In genomic region chr15:60745469-60745971, GRCh38 we compare ENCODE assay signal across 18 cellular contexts.
A peak's percentile ranks its signal among the peaks of the same experiment; 100 is the strongest.
DNase-seq lines count a peak whose midpoint lies in the region; ATAC-seq and TF ChIP-seq lines count a peak whose summit lies in the region.
"Had no signal": no experiment of that assay in that cellular context is flagged by ENCODE, and none has a peak within 500 bp of the region (broad histone marks: within the 10 kb centered on the region; RNA-seq: fewer than 3 reads in every experiment).

No MANE protein-coding gene starts in this region.

- no peak overlapping the region for H2AK5ac ChIP-seq in neuronal stem cell (ENCODE audit: low read depth, low read length)

- H4K20me1 ChIP-seq in GM23248 (ENCODE audit: insufficient read depth), result no peaks in the 10 kb centered on the region
- H4K20me1 ChIP-seq: BLaER1 had no signal

- H3K9ac ChIP-seq in GM23248 (no peak overlapping the region), neuronal stem cell (ENCODE audit: low read depth, low read length, poor library complexity) (no peak overlapping the region)
- H3K9ac ChIP-seq: BLaER1 had no signal

- TF ChIP-seq CTCF in coronary artery (IDR thresholded peaks at IDR 0.05) (no peak), left lung (IDR thresholded peaks at IDR 0.05) (no peak), testis (IDR thresholded peaks at IDR 0.05) (no peak)

- H3K4me1 ChIP-seq in GM23248 (ENCODE audit: insufficient read depth) (peaks cover 18% of the 10 kb centered on the region), left lung (no peaks in the 10 kb centered on the region), testis (no peaks in the 10 kb centered on the region), neuronal stem cell (ENCODE audit: control insufficient read depth in 2 of 2, insufficient read depth in 1 of 2, low read depth in 1 of 2, low read length in 2 of 2) (no peaks in the 10 kb centered on the region)
- H3K4me1 ChIP-seq: BLaER1 had no signal

- no peak for TF ChIP-seq POLR2A in testis (IDR thresholded peaks at IDR 0.05)

- WGBS in GM23248 (ENCODE audit: low coverage in 1 of 2, low lambda C conversion rate in 2 of 2, missing lambda C conversion rate in 2 of 2), 2 experiments, result 14% methylated on average over 6 of the region's 6 CpGs
- 55 to 66% methylated on average over 6 of the region's 6 CpGs for WGBS in testis, 2 donors
- WGBS in neuronal stem cell (ENCODE audit: extremely low coverage in 2 of 2, insufficient read length in 2 of 2, insufficient replicate concordance in 1 of 2), 2 donors, result no CpG with 5 or more reads among the region's 6 CpGs

- in situ Hi-C loops in GM23248 (cut with MboI), result no loop called here

- peak overlapping the region; percentile 24; the same call in 1 of the 2 replicates for H3K27ac ChIP-seq in GM23248
- H3K27ac ChIP-seq in coronary artery, result peak overlapping the region; percentile 2 to 61
- H3K27ac ChIP-seq in left lung, result peak overlapping the region in 1 of 2 donors; percentile 55
- no peak overlapping the region for H3K27ac ChIP-seq in testis
- no peak overlapping the region for H3K27ac ChIP-seq in neuronal stem cell (replicated peaks; ENCODE audit: low read length)
- H3K27ac ChIP-seq: BLaER1 had no signal

- H3K4me2 ChIP-seq in GM23248 (ENCODE audit: unreplicated experiment) (peak overlapping the region; percentile 40), neuronal stem cell (ENCODE audit: insufficient read depth, low read length, poor library complexity, severe bottlenecking) (no peak overlapping the region)
- H3K4me2 ChIP-seq: BLaER1 had no signal

- H3K79me2 ChIP-seq in GM23248 (ENCODE audit: insufficient read depth), result no peaks in the 10 kb centered on the region

- no peak overlapping the region for H2BK15ac ChIP-seq in neuronal stem cell (ENCODE audit: low read length)

- no peak overlapping the region for H2BK12ac ChIP-seq in neuronal stem cell (ENCODE audit: low read length)

- H3K27me3 ChIP-seq in GM23248 (replicated peaks; ENCODE audit: insufficient read depth) (no peaks in the 10 kb centered on the region), left lung (no peaks in the 10 kb centered on the region), testis (no peaks in the 10 kb centered on the region), neuronal stem cell (ENCODE audit: control insufficient read depth in 3 of 3, insufficient read depth in 3 of 3, low read depth in 1 of 3, low read length in 3 of 3) (no peaks in the 10 kb centered on the region)
- H3K27me3 ChIP-seq: BLaER1 had no signal

- ATAC-seq in left lung (peak; percentile 60), GM21737 (IDR thresholded peaks at IDR 0.05; ENCODE audit: unreplicated experiment) (no peak), HG03097 (IDR thresholded peaks at IDR 0.05; ENCODE audit: low FRiP score, unreplicated experiment) (no peak), GM19463 (IDR thresholded peaks at IDR 0.05; ENCODE audit: unreplicated experiment) (no peak)
- ATAC-seq: left lobe of liver had no signal

- peak; percentile 57 for DNase-seq in GM23248
- peak; percentile 80 for DNase-seq in coronary artery (ENCODE audit: low spot score)
- DNase-seq in left lung, result no peak
- DNase-seq in testis, result peak; percentile 60
- DNase-seq in neuronal stem cell (ENCODE audit: low spot score), result no peak
- DNase-seq: activated CD4-positive, alpha-beta T cell treated with anti-CD3 and anti-CD28 coated beads for 4 hours; activated T-cell treated with anti-CD3 and anti-CD28 coated beads, Interleukin-2, amount 50 U/mL, for 24 hours; DMS79; effector memory CD4-positive, alpha-beta T cell; glutamatergic neuron; NCI-H146; NCI-H69; stimulated activated CD4-positive, alpha-beta T cell treated with anti-CD3 and anti-CD28 coated beads, Interleukin-12 subunit alpha, Interleukin-12 subunit beta, amount 100 ng/mL, for 4 hours had no signal

- H4K91ac ChIP-seq in neuronal stem cell (ENCODE audit: low read depth, low read length, poor library complexity), result no peak overlapping the region

- H4K8ac ChIP-seq in neuronal stem cell (ENCODE audit: low read depth, low read length), result no peak overlapping the region

- H3K4me3 ChIP-seq in GM23248 (peak overlapping the region; percentile 10), coronary artery (peak overlapping the region; percentile 9), left lung (no peak overlapping the region), testis (no peak overlapping the region), neuronal stem cell (ENCODE audit: low read length in 2 of 2) (no peak overlapping the region)
- H3K4me3 ChIP-seq: BLaER1 had no signal

- H2AFZ ChIP-seq in GM23248, result peak overlapping the region; percentile 57
- H2AFZ ChIP-seq in neuronal stem cell (ENCODE audit: low read length), result no peak overlapping the region

- H3K9me2 ChIP-seq in GM23248 (ENCODE audit: insufficient read depth), result no peaks in the 10 kb centered on the region

- H3F3A ChIP-seq in GM23248 (ENCODE audit: insufficient read depth), result peaks cover 11% of the 10 kb centered on the region; the same call in 1 of the 2 replicates

- H2BK120ac ChIP-seq in neuronal stem cell (ENCODE audit: low read depth, low read length), result no peak overlapping the region

- H3K79me1 ChIP-seq in neuronal stem cell (ENCODE audit: low read depth, low read length), result no peaks in the 10 kb centered on the region

- no peak overlapping the region for H3K18ac ChIP-seq in neuronal stem cell (ENCODE audit: low read length)

- no peak overlapping the region for H3K23ac ChIP-seq in neuronal stem cell (ENCODE audit: low read depth, low read length, poor library complexity)

- H3K14ac ChIP-seq in neuronal stem cell (ENCODE audit: low read length), result no peak overlapping the region

- intact Hi-C loops in left lung (cut with DNase I), result no loop called here
- intact Hi-C loops in testis (cut with DNase I; ENCODE audit: low total_unique reads), result no loop called here

- no peaks in the 10 kb centered on the region for H3K36me3 ChIP-seq in GM23248 (ENCODE audit: low read depth)
- H3K36me3 ChIP-seq in left lung, result no peaks in the 10 kb centered on the region
- H3K36me3 ChIP-seq in testis (ENCODE audit: low read depth, missing control alignments), result no peaks in the 10 kb centered on the region
- H3K36me3 ChIP-seq in neuronal stem cell (replicated peaks in 1 of 2; ENCODE audit: control insufficient read depth in 2 of 2, insufficient read depth in 2 of 2, low read length in 2 of 2), result no peaks in the 10 kb centered on the region
- H3K36me3 ChIP-seq: BLaER1 had no signal

- no peaks in the 10 kb centered on the region for H3K9me3 ChIP-seq in GM23248 (ENCODE audit: low read depth)
- H3K9me3 ChIP-seq in left lung, result no peaks in the 10 kb centered on the region
- H3K9me3 ChIP-seq in testis, result no peaks in the 10 kb centered on the region
- no peaks in the 10 kb centered on the region for H3K9me3 ChIP-seq in neuronal stem cell (replicated peaks in 1 of 2; ENCODE audit: control insufficient read depth in 2 of 2, insufficient read depth in 1 of 2, low read depth in 1 of 2, low read length in 2 of 2)
- H3K9me3 ChIP-seq: BLaER1 had no signal

- H3K4ac ChIP-seq in neuronal stem cell (ENCODE audit: low read length), result no peak overlapping the region

- no peak overlapping the region for H2BK5ac ChIP-seq in neuronal stem cell (ENCODE audit: low read length)

Comparison
In these comparisons a context has a peak if more than half of its experiments do, and no peak if none do; other contexts are left out.
1. DNase-seq: peak in GM23248 (single experiment), coronary artery (single experiment) and testis (single experiment); none in left lung (0 of 2) and neuronal stem cell (single experiment).
2. H3K27ac ChIP-seq: peak in GM23248 (single experiment) and coronary artery (2 of 2); none in testis (0 of 2) and neuronal stem cell (single experiment).
3. H3K4me3 ChIP-seq: peak in GM23248 (single experiment) and coronary artery (single experiment); none in left lung (0 of 2), testis (0 of 2) and neuronal stem cell (0 of 2).